ENCODE assay signal across 20 cellular contexts in the genomic region with DNA sequence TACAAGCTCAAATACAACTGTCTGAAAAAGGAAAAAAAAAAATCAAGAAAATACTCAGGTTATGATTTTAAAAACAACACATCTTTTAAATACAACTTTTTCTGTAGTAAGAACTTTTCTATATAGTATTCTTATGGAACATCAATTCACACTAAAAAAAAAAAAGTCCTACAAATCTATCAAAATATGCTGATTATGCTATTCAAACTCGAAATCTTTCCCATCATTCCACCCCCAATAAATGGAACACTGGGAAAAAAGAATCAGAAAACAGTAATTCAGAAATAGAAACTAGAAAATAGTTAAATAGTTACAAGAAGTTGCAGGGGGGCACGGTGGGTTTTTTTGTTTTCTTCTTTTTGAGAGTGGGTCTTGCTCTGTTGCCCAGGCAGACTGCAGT.
"Had no signal": no experiment of that assay in that cellular context is flagged by ENCODE, and none has a peak within 500 bp of the region (broad histone marks: within the 10 kb centered on the region; RNA-seq: fewer than 3 reads in every experiment).

No MANE protein-coding gene starts in this region.

- H3K9ac ChIP-seq: neural progenitor cell had no signal

- H3K4me2 ChIP-seq: neural progenitor cell had no signal

- H3K27me3 ChIP-seq: neural progenitor cell, ovary, stomach, thyroid gland, vagina had no signal

- H3K27ac Mint-ChIP-seq: nephron, neural progenitor cell had no signal

- DNase-seq: cortex of kidney; left ventricle myocardium superior; lower lobe of right lung; nucleus accumbens; ovary; posterior cingulate gyrus; psoas muscle; right cardiac atrium; stimulated activated CD4-positive, alpha-beta T cell treated with anti-CD3 and anti-CD28 coated beads, Interleukin-15, amount 100 ng/mL, for 24 hours; stimulated activated CD4-positive, alpha-beta T cell treated with anti-CD3 and anti-CD28 coated beads, Interleukin-2, amount 100 ng/mL, for 48 hours; stimulated activated naive CD4-positive, alpha-beta T cell treated with Interleukin-2 at 50 U/mL for 16 hours; stomach; thyroid gland; trophoblast cell had no signal

- H2AFZ ChIP-seq: neural progenitor cell had no signal

- H3K4me3 ChIP-seq: lower lobe of right lung, neural progenitor cell, ovary, psoas muscle, skin epidermis, stomach, thyroid gland, vagina had no signal

- H3K36me3 ChIP-seq: ovary had no signal

- ATAC-seq: left ventricle myocardium superior, psoas muscle, right cardiac atrium had no signal

- H3K4me1 Mint-ChIP-seq: neural progenitor cell had no signal

- H3K27ac ChIP-seq: lower lobe of right lung, neural progenitor cell, ovary, psoas muscle, skin epidermis, stomach, thyroid gland, vagina had no signal

- H3K4me3 Mint-ChIP-seq: nephron, neural progenitor cell had no signal

- H3K9me3 ChIP-seq: lower lobe of right lung, ovary, psoas muscle, stomach, thyroid gland, vagina had no signal

- H3K4me1 ChIP-seq: neural progenitor cell, psoas muscle had no signal

- FAIRE-seq: frontal cortex, keratinocyte had no signal

- H3K9me3 Mint-ChIP-seq: nephron, neural progenitor cell had no signal
